ENCODE assay signal across 14 cellular contexts in genomic region chr10:114810926-114811325, GRCh38. TPM values are rescaled to one million over a fixed set of nuclear protein-coding genes. Genes with fewer than 3 reads are reported as not detected.
A peak's percentile ranks its signal among the peaks of the same experiment; 100 is the strongest.
DNase-seq lines count a peak whose midpoint lies in the region; ATAC-seq and TF ChIP-seq lines count a peak whose summit lies in the region.
"Had no signal": no experiment of that assay in that cellular context is flagged by ENCODE, and none has a peak within 500 bp of the region (broad histone marks: within the 10 kb centered on the region; RNA-seq: fewer than 3 reads in every experiment).

No MANE protein-coding gene starts in this region.

- no peak overlapping the region for H3K4me3 ChIP-seq in effector memory CD4-positive, alpha-beta T cell (ENCODE audit: insufficient read depth, low read depth, low read length, poor library complexity, severe bottlenecking)
- H3K4me3 ChIP-seq in upper lobe of left lung = no peak overlapping the region
- H3K4me3 ChIP-seq: thoracic aorta had no signal

- TF ChIP-seq EP300 in upper lobe of left lung (IDR thresholded peaks at IDR 0.05) = no peak

- no peaks in the 10 kb centered on the region for H3K36me3 ChIP-seq in effector memory CD4-positive, alpha-beta T cell (ENCODE audit: control insufficient read depth, insufficient read depth, low read length)
- no peaks in the 10 kb centered on the region for H3K36me3 ChIP-seq in upper lobe of left lung
- H3K36me3 ChIP-seq: thoracic aorta had no signal

- CTCF ChIA-PET in activated CD4-positive, alpha-beta T cell treated with anti-CD3 and anti-CD28 coated beads for 36 hours (lab: Charles Lee) = interaction anchor here (2.8 kb wide), 1 partner anchor 10 kb away, joined by 11 read pairs; the partner anchor contains the start of gene FHIP2A

- WGBS in upper lobe of left lung, 2 donors = 70 to 75% methylated on average over 1 of the region's 1 CpG

- H3K9me3 ChIP-seq in effector memory CD4-positive, alpha-beta T cell (ENCODE audit: control insufficient read depth, low read length) = no peaks in the 10 kb centered on the region
- no peaks in the 10 kb centered on the region for H3K9me3 ChIP-seq in upper lobe of left lung
- H3K9me3 ChIP-seq: thoracic aorta had no signal

- H3K27ac Mint-ChIP-seq in activated CD4-positive, alpha-beta T cell treated with anti-CD3 and anti-CD28 coated beads for 36 hours = no peak overlapping the region
- H3K27ac Mint-ChIP-seq in effector memory CD8-positive, alpha-beta T cell = peak overlapping the region; percentile 79 to 93
- H3K27ac Mint-ChIP-seq: brain had no signal

- TF ChIP-seq CTCF in upper lobe of left lung (IDR thresholded peaks at IDR 0.05) = no peak

- POLR2A ChIA-PET in activated CD4-positive, alpha-beta T cell treated with anti-CD3 and anti-CD28 coated beads for 36 hours (lab: Charles Lee) = interaction anchor here (0.6 kb wide), 1 partner anchor 51 kb away, joined by 5 read pairs; no protein-coding TSS in a partner anchor

- H3K27ac ChIP-seq in effector memory CD4-positive, alpha-beta T cell (ENCODE audit: insufficient read depth, low read length, poor library complexity, severe bottlenecking) = no peak overlapping the region
- no peak overlapping the region for H3K27ac ChIP-seq in upper lobe of left lung
- H3K27ac ChIP-seq: foreskin keratinocyte, thoracic aorta had no signal

- no peak overlapping the region for H3K4me3 Mint-ChIP-seq in activated CD4-positive, alpha-beta T cell treated with anti-CD3 and anti-CD28 coated beads for 36 hours
- peak overlapping the region in 1 of 2 donors; percentile 57 for H3K4me3 Mint-ChIP-seq in effector memory CD8-positive, alpha-beta T cell
- H3K4me3 Mint-ChIP-seq: brain had no signal

- intact Hi-C loops in activated CD4-positive, alpha-beta T cell treated with anti-CD3 and anti-CD28 coated beads for 36 hours (cut with DNase I, micrococcal nuclease) = no loop called here

- no peaks in the 10 kb centered on the region for H3K4me1 ChIP-seq in effector memory CD4-positive, alpha-beta T cell (ENCODE audit: control insufficient read depth, insufficient read depth, low read length, poor library complexity, severe bottlenecking)
- no peaks in the 10 kb centered on the region for H3K4me1 ChIP-seq in upper lobe of left lung
- H3K4me1 ChIP-seq: foreskin keratinocyte had no signal

- no peaks in the 10 kb centered on the region for H3K36me3 Mint-ChIP-seq in activated CD4-positive, alpha-beta T cell treated with anti-CD3 and anti-CD28 coated beads for 36 hours (ENCODE audit: low read depth)
- no peaks in the 10 kb centered on the region for H3K36me3 Mint-ChIP-seq in effector memory CD8-positive, alpha-beta T cell (ENCODE audit: insufficient read depth)
- H3K36me3 Mint-ChIP-seq: brain had no signal

- H3K9me3 Mint-ChIP-seq in activated CD4-positive, alpha-beta T cell treated with anti-CD3 and anti-CD28 coated beads for 36 hours (ENCODE audit: low read depth) = peaks cover 4% of the 10 kb centered on the region
- H3K9me3 Mint-ChIP-seq in effector memory CD8-positive, alpha-beta T cell = peaks cover 0 to 1% of the 10 kb centered on the region in 2 donors

- peak; percentile 87 for ATAC-seq in activated CD4-positive, alpha-beta T cell treated with anti-CD3 and anti-CD28 coated beads for 36 hours
- ATAC-seq in GM21447 (IDR thresholded peaks at IDR 0.05; ENCODE audit: unreplicated experiment) (peak; percentile 100), HG03135 (IDR thresholded peaks at IDR 0.05; ENCODE audit: unreplicated experiment) (peak; percentile 100), upper lobe of left lung (ENCODE audit: low FRiP score in 2 of 2) (no peak)
- ATAC-seq in effector memory CD8-positive, alpha-beta T cell (replicated peaks) = peak; percentile 49
- ATAC-seq: foreskin keratinocyte had no signal

- DNase-seq in activated CD4-positive, alpha-beta T cell treated with anti-CD3 and anti-CD28 coated beads for 36 hours = no peak
- no peak for DNase-seq in activated CD4-positive, alpha-beta T cell treated with anti-CD3 and anti-CD28 coated beads, Interleukin-2, amount 50 U/mL, for 48 hours
- DNase-seq in effector memory CD8-positive, alpha-beta T cell = no peak
- DNase-seq in effector memory CD4-positive, alpha-beta T cell = no peak
- DNase-seq in effector CD8-positive, alpha-beta T cell (lab: John Stamatoyannopoulos, UW) = no peak
- DNase-seq in upper lobe of left lung = no peak
- DNase-seq: activated CD4-positive, alpha-beta T cell treated with anti-CD3 and anti-CD28 coated beads for 4 hours; foreskin keratinocyte; Kasumi-1; mesendoderm had no signal

- no peaks in the 10 kb centered on the region for H3K27me3 ChIP-seq in effector memory CD4-positive, alpha-beta T cell (replicated peaks; ENCODE audit: control insufficient read depth, insufficient read depth, low read length, poor library complexity, severe bottlenecking)
- no peaks in the 10 kb centered on the region for H3K27me3 ChIP-seq in upper lobe of left lung
- H3K27me3 ChIP-seq: foreskin keratinocyte had no signal

- no peaks in the 10 kb centered on the region for H3K27me3 Mint-ChIP-seq in activated CD4-positive, alpha-beta T cell treated with anti-CD3 and anti-CD28 coated beads for 36 hours
- no peaks in the 10 kb centered on the region for H3K27me3 Mint-ChIP-seq in effector memory CD8-positive, alpha-beta T cell

- H3K4me1 Mint-ChIP-seq in activated CD4-positive, alpha-beta T cell treated with anti-CD3 and anti-CD28 coated beads for 36 hours = peaks cover 20% of the 10 kb centered on the region
- H3K4me1 Mint-ChIP-seq in effector memory CD8-positive, alpha-beta T cell (ENCODE audit: low read depth in 2 of 2) = peaks cover 20 to 26% of the 10 kb centered on the region in 2 donors
- H3K4me1 Mint-ChIP-seq: brain had no signal

- no peak for TF ChIP-seq POLR2A in upper lobe of left lung (IDR thresholded peaks at IDR 0.05)

RNA-seq across cellular contexts. Expression of gene FHIP2A, which starts 10.7 kb away (rescaled TPM):
- total RNA-seq in activated CD4-positive, alpha-beta T cell treated with anti-CD3 and anti-CD28 coated beads for 36 hours = 10 to 100 TPM; 18.4 to 18.6 TPM
- total RNA-seq in upper lobe of left lung = 10 to 100 TPM; 21.9 to 45.5 (median 26.2) TPM

Comparison
In these comparisons a context has a peak if more than half of its experiments do, and no peak if none do; other contexts are left out.
1. ATAC-seq: peak in activated CD4-positive, alpha-beta T cell treated with anti-CD3 and anti-CD28 coated beads for 36 hours (single experiment), GM21447 (single experiment), HG03135 (single experiment) and effector memory CD8-positive, alpha-beta T cell (single experiment); none in upper lobe of left lung (0 of 2).